In the genomic region with DNA sequence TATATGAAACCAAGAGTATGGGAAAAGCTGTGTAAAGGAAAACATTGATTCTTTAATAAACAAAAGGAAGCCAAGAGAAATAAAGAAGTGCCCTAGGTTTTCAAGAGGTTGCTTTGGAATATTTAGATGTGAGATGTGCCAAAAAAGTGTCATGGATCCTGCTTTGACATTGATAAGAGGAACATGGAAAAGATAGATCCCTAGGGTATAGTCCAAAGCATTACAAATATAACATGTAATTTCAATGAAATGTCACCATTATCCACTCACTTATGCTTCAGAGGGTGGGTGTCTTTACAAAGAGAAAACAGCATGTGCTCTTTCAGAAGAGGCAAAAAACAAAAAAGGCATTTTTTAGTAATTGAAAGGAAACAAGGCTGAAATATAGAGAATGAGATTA, we compare ENCODE assay signal across 32 cellular contexts.
"Had no signal": no experiment of that assay in that cellular context is flagged by ENCODE, and none has a peak within 500 bp of the region (broad histone marks: within the 10 kb centered on the region; RNA-seq: fewer than 3 reads in every experiment).

No MANE protein-coding gene starts in this region.

- H3K9me3 ChIP-seq: adrenal gland, body of pancreas, breast epithelium had no signal

- H3K27me3 ChIP-seq: adrenal gland, body of pancreas, brain microvascular endothelial cell, breast epithelium had no signal

- FAIRE-seq: astrocyte, TTC549 had no signal

- H3K36me3 ChIP-seq: adrenal gland, brain microvascular endothelial cell, breast epithelium had no signal

- H3K4me3 ChIP-seq: adrenal gland, body of pancreas, breast epithelium had no signal

- DNase-seq: activated B cell treated with CpG ODN at 0.5 μM for 24 hours; activated CD4-positive, alpha-beta memory T cell treated with anti-CD3 and anti-CD28 coated beads for 36 hours; activated CD4-positive, alpha-beta T cell treated with anti-CD3 and anti-CD28 coated beads for 4 hours; activated CD4-positive, alpha-beta T cell treated with anti-CD3 and anti-CD28 coated beads, Interleukin-2, amount 10 ng/mL, durations not matched to agents 24 days and 14 days; activated CD4-positive, alpha-beta T cell treated with anti-CD3 and anti-CD28 coated beads, Interleukin-2, amount 50 U/mL, for 1 hour; activated CD4-positive, alpha-beta T cell treated with anti-CD3 and anti-CD28 coated beads, Interleukin-2, amount 50 U/mL, for 4 hours; activated CD4-positive, CD25-positive, alpha-beta regulatory T cell treated with anti-CD3 and anti-CD28 coated beads, Interleukin-2, amount 50 U/mL, for 72 hours; activated CD8-positive, alpha-beta memory T cell treated with anti-CD3 and anti-CD28 coated beads, Interleukin-2, amount 50 U/mL, for 4 hours; activated CD8-positive, alpha-beta T cell treated with anti-CD3 and anti-CD28 coated beads for 36 hours; activated effector memory CD4-positive, alpha-beta T cell treated with anti-CD3 and anti-CD28 coated beads, Interleukin-2, amount 50 U/mL, for 16 hours; activated gamma-delta T cell treated with Interleukin-2 at 50 U/mL for 16 hours; activated naive CD4-positive, alpha-beta T cell; activated naive CD4-positive, alpha-beta T cell treated with anti-CD3 and anti-CD28 coated beads for 36 hours; activated naive CD4-positive, alpha-beta T cell treated with anti-CD3 and anti-CD28 coated beads, Interleukin-2, amount 50 U/mL, for 16 hours; activated naive CD8-positive, alpha-beta T cell treated with anti-CD3 and anti-CD28 coated beads for 36 hours; activated T-cell treated with anti-CD3 and anti-CD28 coated beads for 4 hours; activated T-cell treated with anti-CD3 and anti-CD28 coated beads, Interleukin-2, amount 50 U/mL, for 1 hour; activated T-cell treated with anti-CD3 and anti-CD28 coated beads, Interleukin-2, amount 50 U/mL, for 4 hours; activated T-cell treated with anti-CD3 and anti-CD28 coated beads, Interleukin-2, amount 50 U/mL, for 72 hours; adrenal gland; amniotic stem cell; aorta; body of pancreas; brain microvascular endothelial cell; central memory CD4-positive, alpha-beta T cell; T-helper 1 cell; T-helper 2 cell; T-helper 9 cell had no signal

- H3K27ac ChIP-seq: adrenal gland, body of pancreas, brain microvascular endothelial cell, breast epithelium, VCaP had no signal

- H3K4me1 ChIP-seq: adrenal gland, body of pancreas, breast epithelium had no signal
